ENCODE assay signal across 8 cellular contexts in the genomic region with DNA sequence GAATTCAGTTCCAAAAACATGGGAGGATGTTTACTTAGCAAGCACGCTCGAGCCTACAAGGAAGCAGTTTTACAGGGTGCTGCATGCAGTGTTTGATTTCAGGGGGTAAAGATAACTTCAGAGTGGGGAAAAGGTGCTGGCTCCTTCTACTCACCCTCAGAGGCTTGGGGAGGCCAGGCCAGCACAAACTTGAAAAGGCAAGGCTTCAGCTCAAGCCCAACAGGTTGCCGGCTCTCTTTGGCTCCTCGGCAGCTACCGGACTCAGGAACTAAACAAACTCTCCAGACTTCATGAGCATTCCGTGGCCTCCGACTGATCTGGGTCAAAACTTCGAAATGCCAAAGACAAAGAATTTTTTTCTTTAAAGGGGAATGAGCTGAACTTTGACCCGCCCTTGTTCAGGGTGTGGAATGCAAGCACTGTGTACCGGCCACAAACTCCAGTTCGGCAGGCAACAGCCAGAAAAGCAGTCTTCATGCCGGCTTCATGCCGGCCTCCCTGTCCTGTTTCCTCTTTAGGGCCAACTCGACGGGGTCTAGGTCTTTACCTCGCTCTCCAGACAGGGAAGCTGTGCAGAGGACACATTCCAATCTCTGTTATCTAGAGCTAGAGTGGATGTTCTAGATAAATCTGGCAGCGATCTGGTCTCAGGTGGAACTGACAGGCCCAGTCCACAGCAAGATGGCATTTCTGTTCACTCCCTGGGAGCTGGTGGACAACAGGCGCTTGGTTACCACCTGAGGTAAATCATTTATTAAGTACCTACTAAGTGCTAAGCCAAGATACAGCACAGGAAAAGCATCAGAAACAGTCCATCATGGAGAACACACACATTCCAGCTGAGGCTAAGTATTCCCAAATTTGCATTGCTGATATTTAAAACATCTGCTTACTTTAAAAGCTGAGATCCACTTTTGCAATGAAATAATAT.
DNase-seq lines count a peak whose midpoint lies in the region; ATAC-seq and TF ChIP-seq lines count a peak whose summit lies in the region.

No MANE protein-coding gene starts in this region.

- H3K4me1 ChIP-seq in mononuclear cell (ENCODE audit: insufficient read depth, low read length): peaks cover 84% of the 10 kb centered on the region
- peaks cover 16 to 23% of the 10 kb centered on the region in 2 donors for H3K4me1 ChIP-seq in uterus

- H3K27me3 ChIP-seq in brain microvascular endothelial cell (replicated peaks): no peaks in the 10 kb centered on the region
- no peaks in the 10 kb centered on the region for H3K27me3 ChIP-seq in mononuclear cell (ENCODE audit: insufficient read depth, low read length)
- no peaks in the 10 kb centered on the region for H3K27me3 ChIP-seq in uterus

- in situ Hi-C loops in brain microvascular endothelial cell (cut with HindIII; ENCODE audit: low pct_ligation_motif_present, low sequenced_read_pairs): no loop called here

- ATAC-seq in Right ventricle myocardium superior (ENCODE audit: poor library complexity) (no peak), Right ventricle myocardium inferior (no peak), GM18868 (IDR thresholded peaks at IDR 0.05; ENCODE audit: unreplicated experiment) (no peak)

- no peaks in the 10 kb centered on the region for H3K9me3 ChIP-seq in mononuclear cell (ENCODE audit: low read depth, low read length)
- no peaks in the 10 kb centered on the region for H3K9me3 ChIP-seq in uterus

- TF ChIP-seq POLR2A in uterus (IDR thresholded peaks at IDR 0.05): peak in 1 of 2 donors; percentile 15

- intact Hi-C loops in Right ventricle myocardium superior (cut with DNase I): loop anchor here (10.0 kb wide), 1 partner anchor 138 kb away; no protein-coding TSS in a partner anchor
- intact Hi-C loops in Right ventricle myocardium inferior (cut with DNase I): loop anchor here (5.0 kb wide), 1 partner anchor 135 kb away; no protein-coding TSS in a partner anchor
- intact Hi-C loops in uterus (cut with DNase I; ENCODE audit: low total_unique reads): loop anchor here (5.0 kb wide), 1 partner anchor 40 kb away; no protein-coding TSS in a partner anchor

- H3K4me3 ChIP-seq in brain microvascular endothelial cell (ENCODE audit: low read depth, low read length) (no peak overlapping the region), mononuclear cell (ENCODE audit: low read length) (peak overlapping the region; percentile 9), uterus (peak overlapping the region; percentile 22 to 25)

- no peak for TF ChIP-seq CTCF in brain microvascular endothelial cell (IDR thresholded peaks at IDR 0.05; ENCODE audit: low read depth, low read length, missing control alignments)
- TF ChIP-seq CTCF in uterus (IDR thresholded peaks at IDR 0.05): no peak

- H3K36me3 ChIP-seq in brain microvascular endothelial cell (replicated peaks) (no peaks in the 10 kb centered on the region), uterus (no peaks in the 10 kb centered on the region)

- DNase-seq in Right ventricle myocardium superior (peak; percentile 54), Right ventricle myocardium inferior (ENCODE audit: missing footprints) (no peak), brain microvascular endothelial cell (no peak), uterus (peak in 1 of 2 donors; percentile 50), NAMALWA (ENCODE audit: low spot score) (no peak), KG1 (lab: John Stamatoyannopoulos, UW) (no peak)

- H3K27ac ChIP-seq in brain microvascular endothelial cell (peak overlapping the region; percentile 82), uterus (peak overlapping the region; percentile 95 to 97)
